1 cellular context compared by ENCODE assay signal in genomic region chr3:101377209-101377608, GRCh38.
TF ChIP-seq lines count a peak whose summit lies in the region.

No MANE protein-coding gene starts in this region.

TF ChIP-seq in K562, 482 proteins besides CTCF, POLR2A, EP300 and RAD21 (continued from another document):
- TF ChIP-seq CGGBP1 (CRISPR knock-in tag; IDR thresholded peaks at IDR 0.05) (no peak), EP400 (IDR thresholded peaks at IDR 0.05) (no peak), ARNT (IDR thresholded peaks at IDR 0.05) (no peak), POLR2AphosphoS2 (IDR thresholded peaks at IDR 0.05; ENCODE audit: low read length) (no peak), SIX5 (IDR thresholded peaks at IDR 0.05; ENCODE audit: borderline replicate concordance in 1 of 2, insufficient read depth in 1 of 2, low read depth in 1 of 2, low read length in 2 of 2) (no peak)
